ENCODE assay signal across 29 cellular contexts in the genomic region with DNA sequence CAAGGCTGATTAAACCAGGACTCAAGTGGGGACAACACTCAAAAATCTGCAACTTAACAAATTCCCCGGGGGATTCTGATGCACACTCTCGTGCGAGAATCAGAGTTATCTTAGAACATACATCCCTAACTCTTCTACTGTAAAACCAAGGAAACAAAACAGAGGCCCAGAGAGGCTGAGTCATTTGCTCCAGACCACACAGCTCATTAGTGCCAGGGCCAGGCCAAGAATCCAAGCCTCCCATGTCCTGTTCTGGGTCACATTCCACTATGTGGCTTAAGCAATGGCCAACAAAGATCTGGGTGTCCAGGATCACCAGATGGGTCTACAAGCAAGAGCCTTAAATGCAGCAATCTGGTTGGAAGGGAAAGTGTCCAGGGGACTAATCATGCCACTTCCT.
A peak's percentile ranks its signal among the peaks of the same experiment; 100 is the strongest.
DNase-seq lines count a peak whose midpoint lies in the region; FAIRE-seq and TF ChIP-seq lines count a peak whose summit lies in the region.
"Had no signal": no experiment of that assay in that cellular context is flagged by ENCODE, and none has a peak within 500 bp of the region (broad histone marks: within the 10 kb centered on the region; RNA-seq: fewer than 3 reads in every experiment).

No MANE protein-coding gene starts in this region.

- H3K27me3 Mint-ChIP-seq in astrocyte (ENCODE audit: low read depth, unreplicated experiment): no peaks in the 10 kb centered on the region

- no peak overlapping the region for H3K4me3 Mint-ChIP-seq in astrocyte (ENCODE audit: unreplicated experiment)
- H3K4me3 Mint-ChIP-seq: CD14-positive monocyte; memory B cell; naive B cell; stimulated activated effector memory CD8-positive, alpha-beta T cell treated with anti-CD3 and anti-CD28 coated beads, Interleukin-12 subunit alpha, Interleukin-12 subunit beta, amount 100 ng/mL, for 72 hours had no signal

- TF ChIP-seq CTCF in astrocyte (IDR thresholded peaks at IDR 0.05; ENCODE audit: insufficient read depth, low read depth, low read length): no peak

- H3K9me3 ChIP-seq in astrocyte (ENCODE audit: insufficient read depth, low read depth, low read length): no peaks in the 10 kb centered on the region
- H3K9me3 ChIP-seq: SJSA1, suprapubic skin had no signal

- H3K4me2 ChIP-seq in astrocyte (ENCODE audit: low read length): peak overlapping the region; percentile 8
- H3K4me2 ChIP-seq: smooth muscle cell had no signal

- H3K4me1 Mint-ChIP-seq in astrocyte (ENCODE audit: low read depth, unreplicated experiment): peaks cover 26% of the 10 kb centered on the region
- H3K4me1 Mint-ChIP-seq: CD14-positive monocyte; memory B cell; naive B cell; stimulated activated effector memory CD8-positive, alpha-beta T cell treated with anti-CD3 and anti-CD28 coated beads, Interleukin-12 subunit alpha, Interleukin-12 subunit beta, amount 100 ng/mL, for 72 hours had no signal

- H3K4me1 ChIP-seq in astrocyte (ENCODE audit: insufficient read depth, low read length): peaks cover 51% of the 10 kb centered on the region
- H3K4me1 ChIP-seq: SJSA1, suprapubic skin had no signal

- H3K36me3 Mint-ChIP-seq in astrocyte (ENCODE audit: low read depth, unreplicated experiment): peaks cover 28% of the 10 kb centered on the region
- H3K36me3 Mint-ChIP-seq: CD14-positive monocyte; memory B cell; stimulated activated effector memory CD8-positive, alpha-beta T cell treated with anti-CD3 and anti-CD28 coated beads, Interleukin-12 subunit alpha, Interleukin-12 subunit beta, amount 100 ng/mL, for 72 hours had no signal

- peaks cover 2% of the 10 kb centered on the region for H3K9me3 Mint-ChIP-seq in astrocyte (ENCODE audit: unreplicated experiment)
- H3K9me3 Mint-ChIP-seq: memory B cell; stimulated activated effector memory CD8-positive, alpha-beta T cell treated with anti-CD3 and anti-CD28 coated beads, Interleukin-12 subunit alpha, Interleukin-12 subunit beta, amount 100 ng/mL, for 72 hours had no signal

- H3K4me3 ChIP-seq in astrocyte (ENCODE audit: insufficient read depth, low read depth, low read length): no peak overlapping the region
- H3K4me3 ChIP-seq: SJSA1, smooth muscle cell, suprapubic skin had no signal

- H3K27ac Mint-ChIP-seq in astrocyte (ENCODE audit: unreplicated experiment): no peak overlapping the region
- H3K27ac Mint-ChIP-seq: CD14-positive monocyte; memory B cell; stimulated activated effector memory CD8-positive, alpha-beta T cell treated with anti-CD3 and anti-CD28 coated beads, Interleukin-12 subunit alpha, Interleukin-12 subunit beta, amount 100 ng/mL, for 72 hours had no signal

- FAIRE-seq in astrocyte (lab: Jason Lieb, UNC): no peak
- FAIRE-seq: endometrium had no signal

- DNase-seq in AG08395 (ENCODE audit: low spot score) (peak; percentile 55), GM03348 (ENCODE audit: low spot score) (peak; percentile 59), astrocyte (ENCODE audit: low read depth) (peak; percentile 71), hepatic stellate cell (ENCODE audit: low spot score) (peak; percentile 66), SW 1271 (lab: John Stamatoyannopoulos, UW) (no peak), DMS153 treated with DMSO at 0.1 percent for 48 hours (lab: John Stamatoyannopoulos, UW; ENCODE audit: unreplicated experiment) (no peak), NCI-H1694 treated with DMSO at 0.1 percent for 48 hours (lab: John Stamatoyannopoulos, UW) (no peak), COLO829 (ENCODE audit: low spot score) (no peak)
- DNase-seq: activated naive CD4-positive, alpha-beta T cell treated with Interleukin-2 at 50 U/mL for 16 hours; activated T-cell treated with anti-CD3 and anti-CD28 coated beads, Interleukin-2, amount 50 U/mL, for 48 hours; amniotic stem cell; central memory CD4-positive, alpha-beta T cell; dermis blood vessel endothelial cell; head of caudate nucleus; KBM-7; left cardiac atrium; naive B cell; NCI-H1436 treated with DMSO at 0.1 percent for 48 hours; NCI-H510A; NK-92 treated with Interleukin-12 subunit alpha and Interleukin-12 subunit beta, amount 100 ng/mL, for 24 hours; stimulated activated CD4-positive, alpha-beta T cell treated with anti-CD3 and anti-CD28 coated beads, Interleukin-2, amount 100 ng/mL, for 24 hours; T-helper 1 cell had no signal

- no peaks in the 10 kb centered on the region for H3K79me2 ChIP-seq in astrocyte (ENCODE audit: insufficient read depth, low read length)

- peak overlapping the region; percentile 47 for H3K27ac ChIP-seq in astrocyte (ENCODE audit: low read depth, low read length)
- H3K27ac ChIP-seq: SJSA1, suprapubic skin had no signal

- H2AFZ ChIP-seq in astrocyte (ENCODE audit: low read depth, low read length): no peak overlapping the region

- no peaks in the 10 kb centered on the region for H3K27me3 ChIP-seq in astrocyte (ENCODE audit: insufficient read depth, low read length)
- H3K27me3 ChIP-seq: SJSA1, suprapubic skin had no signal

- peaks cover 6% of the 10 kb centered on the region for H3K36me3 ChIP-seq in astrocyte (ENCODE audit: insufficient read depth, low read length)
- H3K36me3 ChIP-seq: SJSA1, suprapubic skin had no signal

- H3K9ac ChIP-seq in astrocyte (ENCODE audit: low read length): no peak overlapping the region

- H4K20me1 ChIP-seq in astrocyte (ENCODE audit: insufficient read depth, low read length): no peaks in the 10 kb centered on the region

Comparison
In these comparisons a context has a peak if more than half of its experiments do, and no peak if none do; other contexts are left out.
1. DNase-seq: peak in AG08395 (single experiment), GM03348 (single experiment), astrocyte (single experiment) and hepatic stellate cell (single experiment); none in SW 1271 (0 of 2), DMS153 treated with DMSO at 0.1 percent for 48 hours (single experiment), NCI-H1694 treated with DMSO at 0.1 percent for 48 hours (single experiment) and COLO829 (single experiment).